In the genomic region with DNA sequence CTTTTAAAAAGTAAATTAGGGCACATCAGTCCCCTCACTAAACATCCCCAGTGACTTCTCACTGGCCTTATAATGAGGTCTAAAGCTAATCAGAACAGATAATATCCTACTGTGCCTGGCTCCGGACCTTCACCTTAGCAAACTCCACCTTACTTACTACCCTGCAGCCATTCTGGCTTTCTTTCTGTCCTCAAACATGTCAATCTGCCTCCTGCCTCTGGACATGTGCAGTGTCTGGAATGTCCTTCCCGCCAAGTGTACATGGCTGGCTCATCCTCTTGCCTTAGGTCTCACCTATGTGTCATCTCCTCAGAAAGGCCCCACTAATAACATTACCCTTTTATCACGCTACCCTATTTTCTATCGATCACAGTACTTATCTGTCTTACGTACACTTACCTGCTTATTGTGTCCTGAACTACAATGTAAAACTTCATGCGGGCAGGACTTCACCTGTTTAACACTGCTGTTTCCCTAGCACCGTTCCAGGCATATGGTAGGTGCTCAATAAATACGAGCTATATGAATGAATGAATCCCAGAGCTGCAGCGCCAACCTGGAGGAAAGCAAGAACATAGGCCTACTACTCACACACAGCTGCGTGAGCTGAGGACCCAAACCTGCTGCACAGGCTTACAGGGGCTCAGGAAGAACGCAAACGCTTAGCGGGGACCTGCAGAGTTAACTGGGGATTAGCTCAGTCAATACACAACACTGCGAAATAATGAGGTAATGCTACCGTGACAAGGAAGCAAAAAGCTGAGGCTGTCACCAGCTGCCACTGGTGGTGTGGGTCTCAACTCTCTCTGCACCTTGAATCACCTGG, we compare ENCODE assay signal across 8 cellular contexts. TPM values are rescaled to one million over a fixed set of nuclear protein-coding genes. Genes with fewer than 3 reads are reported as not detected.
DNase-seq lines count a peak whose midpoint lies in the region; ATAC-seq and TF ChIP-seq lines count a peak whose summit lies in the region.

No MANE protein-coding gene starts in this region.

- H3K27me3 Mint-ChIP-seq in stimulated activated naive CD8-positive, alpha-beta T cell treated with anti-CD3 and anti-CD28 coated beads, Interleukin-15, Interleukin-2, amounts not matched to agents 100 ng/mL and 50 ng/mL, for 24 hours = no peaks in the 10 kb centered on the region

- H3K9me2 ChIP-seq in hepatocyte (replicated peaks; ENCODE audit: insufficient read depth) = no peaks in the 10 kb centered on the region

- peak overlapping the region; percentile 88 for H3K4me2 ChIP-seq in hepatocyte

- peak overlapping the region; percentile 98 for H3K27ac Mint-ChIP-seq in stimulated activated naive CD8-positive, alpha-beta T cell treated with anti-CD3 and anti-CD28 coated beads, Interleukin-15, Interleukin-2, amounts not matched to agents 100 ng/mL and 50 ng/mL, for 24 hours

- no peaks in the 10 kb centered on the region for H3K27me3 ChIP-seq in hepatocyte

- no peaks in the 10 kb centered on the region for H3K36me3 ChIP-seq in hepatocyte (replicated peaks; ENCODE audit: insufficient read depth, low read depth)

- H3K79me2 ChIP-seq in hepatocyte = peaks cover 16% of the 10 kb centered on the region

- H4K20me1 ChIP-seq in hepatocyte (ENCODE audit: insufficient read depth, poor library complexity, severe bottlenecking) = no peaks in the 10 kb centered on the region

- H3K4me3 ChIP-seq in WI38 (ENCODE audit: low read depth, low read length) = peak overlapping the region; percentile 88
- peak overlapping the region; percentile 94 for H3K4me3 ChIP-seq in hepatocyte

- no peak for TF ChIP-seq CTCF in WI38 (IDR thresholded peaks at IDR 0.05; ENCODE audit: low read depth, low read length)
- no peak for TF ChIP-seq CTCF in hepatocyte (IDR thresholded peaks at IDR 0.05; ENCODE audit: poor library complexity)

- 77% methylated on average over 15 of the region's 15 CpGs for WGBS in hepatocyte (ENCODE audit: low lambda C conversion rate, missing lambda C conversion rate)

- H3K9me3 ChIP-seq in hepatocyte (ENCODE audit: low read depth) = no peaks in the 10 kb centered on the region

- no peaks in the 10 kb centered on the region for H3K9me3 Mint-ChIP-seq in stimulated activated naive CD8-positive, alpha-beta T cell treated with anti-CD3 and anti-CD28 coated beads, Interleukin-15, Interleukin-2, amounts not matched to agents 100 ng/mL and 50 ng/mL, for 24 hours

- no peak for ATAC-seq in stimulated activated naive CD8-positive, alpha-beta T cell treated with anti-CD3 and anti-CD28 coated beads, Interleukin-15, Interleukin-2, amounts not matched to agents 100 U/mL and 50 U/mL, for 24 hours

- peak overlapping the region; percentile 96 for H2AFZ ChIP-seq in hepatocyte

- H3K4me1 ChIP-seq in hepatocyte (ENCODE audit: insufficient read depth) = peaks cover 13% of the 10 kb centered on the region

- H3K4me1 Mint-ChIP-seq in stimulated activated naive CD8-positive, alpha-beta T cell treated with anti-CD3 and anti-CD28 coated beads, Interleukin-15, Interleukin-2, amounts not matched to agents 100 ng/mL and 50 ng/mL, for 24 hours (ENCODE audit: low read depth) = peaks cover 45% of the 10 kb centered on the region

- H3K27ac ChIP-seq in hepatocyte (peak overlapping the region; percentile 99), substantia nigra (ENCODE audit: low read depth, low read length, poor library complexity, severe bottlenecking) (peak overlapping the region; percentile 96)

- H3K36me3 Mint-ChIP-seq in stimulated activated naive CD8-positive, alpha-beta T cell treated with anti-CD3 and anti-CD28 coated beads, Interleukin-15, Interleukin-2, amounts not matched to agents 100 ng/mL and 50 ng/mL, for 24 hours (ENCODE audit: low read depth) = peaks cover 41% of the 10 kb centered on the region

- no peak for DNase-seq in stimulated activated naive CD8-positive, alpha-beta T cell treated with anti-CD3 and anti-CD28 coated beads, Interleukin-15, Interleukin-2, amounts not matched to agents 100 U/mL and 50 U/mL, for 24 hours
- DNase-seq in hepatocyte (ENCODE audit: low spot score) = peak; percentile 50
- DNase-seq in substantia nigra (lab: John Stamatoyannopoulos, UW) = no peak
- DNase-seq in RPMI8226 = no peak
- DNase-seq in stimulated activated CD4-positive, alpha-beta T cell treated with anti-CD3 and anti-CD28 coated beads, Interleukin-4, amount 100 ng/mL, for 4 hours = no peak
- DNase-seq in UCSD-AML1 (lab: John Stamatoyannopoulos, UW; ENCODE audit: unreplicated experiment) = no peak

- peak overlapping the region; percentile 92 for H3K4me3 Mint-ChIP-seq in stimulated activated naive CD8-positive, alpha-beta T cell treated with anti-CD3 and anti-CD28 coated beads, Interleukin-15, Interleukin-2, amounts not matched to agents 100 ng/mL and 50 ng/mL, for 24 hours

RNA-seq across cellular contexts. Expression of gene UQCC2, which starts 1.0 kb away (rescaled TPM):
- 33.0 and 44.7 TPM in 2 replicates for total RNA-seq in hepatocyte
- 147 and 151 TPM in 2 replicates for polyA plus RNA-seq in hepatocyte

RNA-seq across cellular contexts. Expression of gene IP6K3, which starts 36.2 kb away (rescaled TPM):
- 7.9 and 9.5 TPM in 2 replicates for total RNA-seq in hepatocyte
- 21.1 and 25.3 TPM in 2 replicates for polyA plus RNA-seq in hepatocyte
